15 cellular contexts compared by ENCODE assay signal in genomic region chr10:71751515-71752224, GRCh38. TPM values are rescaled to one million over a fixed set of nuclear protein-coding genes. Genes with fewer than 3 reads are reported as not detected.
DNase-seq lines count a peak whose midpoint lies in the region; ATAC-seq and TF ChIP-seq lines count a peak whose summit lies in the region.
"Had no signal": no experiment of that assay in that cellular context is flagged by ENCODE, and none has a peak within 500 bp of the region (broad histone marks: within the 10 kb centered on the region; RNA-seq: fewer than 3 reads in every experiment).

No MANE protein-coding gene starts in this region.

- no peaks in the 10 kb centered on the region for H3K9me3 ChIP-seq in CD4-positive, alpha-beta memory T cell (ENCODE audit: control insufficient read depth in 1 of 2, low read length in 2 of 2)
- H3K9me3 ChIP-seq in Loucy (ENCODE audit: insufficient read depth, low read depth, low read length), result no peaks in the 10 kb centered on the region
- H3K9me3 ChIP-seq: psoas muscle had no signal

- peaks cover 9% of the 10 kb centered on the region for H3F3A ChIP-seq in Loucy (ENCODE audit: low read depth)

- POLR2A ChIA-PET in CD4-positive, alpha-beta memory T cell (lab: Charles Lee; ENCODE audit: partially characterized antibody), result interaction anchor here (0.6 to 26.4 kb wide), 5 partner anchors 9 to 57 kb away, joined by 3 to 1191 read pairs (median 21); partner anchors contain the start of genes C10orf105 and VSIR

- peak overlapping the region; percentile 10 for H3K4me2 ChIP-seq in Loucy (ENCODE audit: low read depth, low read length, poor library complexity, severe bottlenecking)

- H3K9me3 Mint-ChIP-seq in CD4-positive, alpha-beta memory T cell, result no peaks in the 10 kb centered on the region
- H3K9me3 Mint-ChIP-seq in dendritic cell treated with granulocyte-macrophage colony-stimulating factor and Interleukin-4, amounts not matched to agents 40 ng/mL and 50 ng/mL, for 4 days, result no peaks in the 10 kb centered on the region

- no peaks in the 10 kb centered on the region for H4K20me1 ChIP-seq in Loucy (ENCODE audit: insufficient read depth, low read length, poor library complexity, severe bottlenecking)

- peaks cover 68 to 98% (median 87%) of the 10 kb centered on the region in 4 donors for H3K4me1 Mint-ChIP-seq in CD4-positive, alpha-beta memory T cell
- peaks cover 100% of the 10 kb centered on the region for H3K4me1 Mint-ChIP-seq in dendritic cell treated with granulocyte-macrophage colony-stimulating factor and Interleukin-4, amounts not matched to agents 40 ng/mL and 50 ng/mL, for 4 days (ENCODE audit: low read depth)

- H3K27me3 ChIP-seq in CD4-positive, alpha-beta memory T cell (ENCODE audit: insufficient read depth, low read length), result no peaks in the 10 kb centered on the region
- no peaks in the 10 kb centered on the region for H3K27me3 ChIP-seq in Loucy (ENCODE audit: insufficient read depth, low read length, poor library complexity, severe bottlenecking)

- H3K4me3 Mint-ChIP-seq in CD4-positive, alpha-beta memory T cell, result peak overlapping the region in 7 of 8 donors; percentile 52 to 75 (median 69)
- H3K4me3 Mint-ChIP-seq in dendritic cell treated with granulocyte-macrophage colony-stimulating factor and Interleukin-4, amounts not matched to agents 40 ng/mL and 50 ng/mL, for 4 days, result no peak overlapping the region
- H3K4me3 Mint-ChIP-seq: brain had no signal

- peaks cover 100% of the 10 kb centered on the region for H3K4me1 ChIP-seq in CD4-positive, alpha-beta memory T cell (ENCODE audit: insufficient read depth, low read length)
- peaks cover 84% of the 10 kb centered on the region for H3K4me1 ChIP-seq in Loucy (ENCODE audit: insufficient read depth, low read length, poor library complexity, severe bottlenecking)

- CTCF ChIA-PET in CD4-positive, alpha-beta memory T cell (lab: Charles Lee; ENCODE audit: partially characterized antibody), result interaction anchor here (0.8 to 1.8 kb wide), 11 partner anchors 12 to 60 kb away, joined by 3 to 17 read pairs (median 4); partner anchors contain the start of gene VSIR

- H3K4me3 ChIP-seq in CD4-positive, alpha-beta memory T cell (ENCODE audit: low read length in 2 of 2), result no peak overlapping the region
- H3K4me3 ChIP-seq in Loucy (ENCODE audit: low read length, poor library complexity, severe bottlenecking) (no peak overlapping the region), skin epidermis (no peak overlapping the region)
- H3K4me3 ChIP-seq: psoas muscle, SK-N-MC had no signal

- peak overlapping the region; percentile 78 to 99 (median 90) for H3K27ac Mint-ChIP-seq in CD4-positive, alpha-beta memory T cell
- H3K27ac Mint-ChIP-seq in dendritic cell treated with granulocyte-macrophage colony-stimulating factor and Interleukin-4, amounts not matched to agents 40 ng/mL and 50 ng/mL, for 4 days, result peak overlapping the region; percentile 88

- H3K79me2 ChIP-seq in Loucy (ENCODE audit: insufficient read depth, low read length), result no peaks in the 10 kb centered on the region

- H3K27me3 Mint-ChIP-seq in CD4-positive, alpha-beta memory T cell, result no peaks in the 10 kb centered on the region
- no peaks in the 10 kb centered on the region for H3K27me3 Mint-ChIP-seq in dendritic cell treated with granulocyte-macrophage colony-stimulating factor and Interleukin-4, amounts not matched to agents 40 ng/mL and 50 ng/mL, for 4 days

- H3K36me3 ChIP-seq in CD4-positive, alpha-beta memory T cell (ENCODE audit: insufficient read depth, low read length), result peaks cover 38% of the 10 kb centered on the region
- no peaks in the 10 kb centered on the region for H3K36me3 ChIP-seq in Loucy (ENCODE audit: insufficient read depth, low read length)

- no peak for DNase-seq in CD4-positive, alpha-beta memory T cell
- DNase-seq in DMS79 treated with DMSO at 0.1 percent for 48 hours (lab: John Stamatoyannopoulos, UW), result no peak
- DNase-seq: activated T-cell treated with anti-CD3 and anti-CD28 coated beads, Interleukin-2, amount 50 U/mL, for 48 hours; effector CD8-positive, alpha-beta T cell; KBM-7; NCI-H446 treated with DMSO at 0.1 percent for 48 hours; psoas muscle had no signal

- TF ChIP-seq CTCF in Loucy (conservative IDR thresholded peaks at IDR 0.05; ENCODE audit: low read length), result no peak

- peak overlapping the region; percentile 34 for H3K27ac ChIP-seq in CD4-positive, alpha-beta memory T cell (ENCODE audit: low read depth, low read length)
- peak overlapping the region in 12 of 21 experiments; percentile 3 to 96 (median 66) for H3K27ac ChIP-seq in skin epidermis
- H3K27ac ChIP-seq: psoas muscle, SK-N-MC had no signal

- no peak overlapping the region for H2AFZ ChIP-seq in Loucy (ENCODE audit: low read length)

- intact Hi-C loops in CD4-positive, alpha-beta memory T cell (cut with micrococcal nuclease), result no loop called here
- intact Hi-C loops in dendritic cell treated with granulocyte-macrophage colony-stimulating factor and Interleukin-4, amounts not matched to agents 40 ng/mL and 50 ng/mL, for 4 days (cut with micrococcal nuclease), result loop anchor here (2.0 kb wide), 1 partner anchor 15 kb away; no protein-coding TSS in a partner anchor

- peaks cover 42 to 67% of the 10 kb centered on the region in 2 donors for H3K36me3 Mint-ChIP-seq in CD4-positive, alpha-beta memory T cell
- peaks cover 72% of the 10 kb centered on the region for H3K36me3 Mint-ChIP-seq in dendritic cell treated with granulocyte-macrophage colony-stimulating factor and Interleukin-4, amounts not matched to agents 40 ng/mL and 50 ng/mL, for 4 days (ENCODE audit: low read depth)
- H3K36me3 Mint-ChIP-seq: brain had no signal

- no peak overlapping the region for H3K9ac ChIP-seq in Loucy (ENCODE audit: low read depth, low read length, poor library complexity, severe bottlenecking)

- no peak for ATAC-seq in GM21528 (IDR thresholded peaks at IDR 0.05; ENCODE audit: low FRiP score, unreplicated experiment)
- ATAC-seq in HG03108 (IDR thresholded peaks at IDR 0.05; ENCODE audit: unreplicated experiment), result no peak
- ATAC-seq: psoas muscle had no signal

- H3K9me2 ChIP-seq in Loucy (replicated peaks; ENCODE audit: low read depth, low read length), result no peaks in the 10 kb centered on the region

RNA-seq across cellular contexts. Expression of gene VSIR, which starts 21.6 kb away (rescaled TPM):
- 10 to 100 TPM; 97.8 to 98.4 TPM for total RNA-seq in CD4-positive, alpha-beta memory T cell
- 100 to 1,000 TPM; 350 to 372 TPM for polyA plus RNA-seq in CD4-positive, alpha-beta memory T cell
- total RNA-seq: H1 had no signal

RNA-seq across cellular contexts. Expression of gene C10orf105, which starts 32.1 kb away (rescaled TPM):
- total RNA-seq in CD4-positive, alpha-beta memory T cell, result under 1 TPM; 0.11 to 0.12 TPM
- polyA plus RNA-seq in CD4-positive, alpha-beta memory T cell, result under 1 TPM; 0.07 TPM
- total RNA-seq: psoas muscle had no signal
